In the genomic region with DNA sequence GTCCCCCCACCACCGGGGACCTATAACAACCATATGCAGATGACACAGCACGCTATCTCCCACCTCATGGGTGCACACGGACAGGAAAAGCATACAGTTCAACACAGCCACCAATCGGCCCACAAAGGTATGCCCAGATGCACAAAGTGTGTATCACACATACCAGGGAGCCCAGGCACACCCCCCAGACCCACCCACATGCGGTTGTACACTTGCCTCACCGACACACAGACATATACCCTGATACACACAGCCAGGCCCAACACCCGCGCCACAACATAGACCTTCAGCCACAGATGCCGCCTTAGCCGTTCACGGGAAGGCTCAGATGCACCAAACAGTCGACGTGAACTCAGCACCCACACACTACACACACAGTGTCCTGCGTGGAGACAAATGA, we compare ENCODE assay signal across 1 cellular context.
TF ChIP-seq lines count a peak whose summit lies in the region.

No MANE protein-coding gene starts in this region.

TF ChIP-seq in IMR-90, 13 proteins besides CTCF, POLR2A, EP300 and RAD21:
- TF ChIP-seq, protein P1, sequence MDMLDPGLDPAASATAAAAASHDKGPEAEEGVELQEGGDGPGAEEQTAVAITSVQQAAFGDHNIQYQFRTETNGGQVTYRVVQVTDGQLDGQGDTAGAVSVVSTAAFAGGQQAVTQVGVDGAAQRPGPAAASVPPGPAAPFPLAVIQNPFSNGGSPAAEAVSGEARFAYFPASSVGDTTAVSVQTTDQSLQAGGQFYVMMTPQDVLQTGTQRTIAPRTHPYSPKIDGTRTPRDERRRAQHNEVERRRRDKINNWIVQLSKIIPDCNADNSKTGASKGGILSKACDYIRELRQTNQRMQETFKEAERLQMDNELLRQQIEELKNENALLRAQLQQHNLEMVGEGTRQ (IDR thresholded peaks at IDR 0.05; ENCODE audit: low read depth, low read length) = no peak
- TF ChIP-seq MAZ (IDR thresholded peaks at IDR 0.05; ENCODE audit: borderline replicate concordance, low read depth, low read length) = no peak
- no peak for TF ChIP-seq MXI1 (IDR thresholded peaks at IDR 0.05; ENCODE audit: borderline replicate concordance, low read depth, low read length)
- no peak for TF ChIP-seq RCOR1 (IDR thresholded peaks at IDR 0.05; ENCODE audit: insufficient replicate concordance, low read length)
- TF ChIP-seq RFX5 (IDR thresholded peaks at IDR 0.05; ENCODE audit: low read depth, low read length) = no peak
- TF ChIP-seq ELK1 (IDR thresholded peaks at IDR 0.05; ENCODE audit: borderline replicate concordance, low read depth, low read length) = no peak
- no peak for TF ChIP-seq SMC3 (IDR thresholded peaks at IDR 0.05; ENCODE audit: low read depth, low read length)
- TF ChIP-seq BHLHE40 (IDR thresholded peaks at IDR 0.05; ENCODE audit: low read depth, low read length) = no peak
- no peak for TF ChIP-seq FOS (IDR thresholded peaks at IDR 0.05; ENCODE audit: low read depth, low read length)
- no peak for TF ChIP-seq CEBPB (IDR thresholded peaks at IDR 0.05; ENCODE audit: low read depth, low read length)
- TF ChIP-seq MAFK (IDR thresholded peaks at IDR 0.05; ENCODE audit: low read depth, low read length) = no peak
- TF ChIP-seq NFE2L2 (IDR thresholded peaks at IDR 0.05; ENCODE audit: low read depth, low read length) = no peak
- no peak for TF ChIP-seq CHD1 (IDR thresholded peaks at IDR 0.05; ENCODE audit: low read depth, low read length)
